8 cellular contexts compared by ENCODE assay signal in genomic region chr16:82456683-82457082, GRCh38.
DNase-seq lines count a peak whose midpoint lies in the region; ATAC-seq and TF ChIP-seq lines count a peak whose summit lies in the region.

No MANE protein-coding gene starts in this region.

- H3K27me3 ChIP-seq in Karpas-422 (ENCODE audit: low read length) (no peaks in the 10 kb centered on the region), colonic mucosa (no peaks in the 10 kb centered on the region), lung (ENCODE audit: control insufficient read depth, insufficient read depth) (peaks cover 6% of the 10 kb centered on the region)

- WGBS in lung, 2 donors, result 6 to 8% methylated on average over 4 of the region's 4 CpGs

- no peaks in the 10 kb centered on the region for H3K79me2 ChIP-seq in Karpas-422 (ENCODE audit: low read length)

- H4K20me1 ChIP-seq in Karpas-422 (ENCODE audit: insufficient read depth, low read depth, low read length), result no peaks in the 10 kb centered on the region

- H3K27ac ChIP-seq in Karpas-422 (ENCODE audit: low read length) (no peak overlapping the region), SK-N-MC (no peak overlapping the region), colonic mucosa (no peak overlapping the region), lung (ENCODE audit: low read depth in 1 of 2, low read length in 1 of 2) (no peak overlapping the region), substantia nigra (ENCODE audit: low read depth, low read length, poor library complexity, severe bottlenecking) (no peak overlapping the region)

- H2AFZ ChIP-seq in Karpas-422 (ENCODE audit: low read length), result no peak overlapping the region

- H3K36me3 ChIP-seq in Karpas-422 (ENCODE audit: insufficient read depth, low read length), result no peaks in the 10 kb centered on the region
- H3K36me3 ChIP-seq in SK-N-MC (ENCODE audit: insufficient read depth, low read length), result no peaks in the 10 kb centered on the region
- H3K36me3 ChIP-seq in colonic mucosa, result no peaks in the 10 kb centered on the region
- no peaks in the 10 kb centered on the region for H3K36me3 ChIP-seq in lung (ENCODE audit: control insufficient read depth in 2 of 2, insufficient read depth in 2 of 2, low read length in 2 of 2)

- H3K4me1 ChIP-seq in Karpas-422 (ENCODE audit: low read length) (no peaks in the 10 kb centered on the region), colonic mucosa (no peaks in the 10 kb centered on the region), lung (ENCODE audit: control insufficient read depth in 2 of 2, insufficient read depth in 2 of 2, low read length in 2 of 2) (no peaks in the 10 kb centered on the region)

- TF ChIP-seq CTCF in colonic mucosa (IDR thresholded peaks at IDR 0.05), result peak; percentile 66
- peak; percentile 46 for TF ChIP-seq CTCF in lung (IDR thresholded peaks at IDR 0.05; ENCODE audit: control extremely low read depth, extremely low read depth)

- H3K4me2 ChIP-seq in Karpas-422 (ENCODE audit: low read depth, low read length, poor library complexity, severe bottlenecking), result no peak overlapping the region

- ATAC-seq in GM21528 (IDR thresholded peaks at IDR 0.05; ENCODE audit: low FRiP score, unreplicated experiment) (peak; percentile 71), lung (ENCODE audit: insufficient read depth, low FRiP score) (peak; percentile 81)

- no peaks in the 10 kb centered on the region for H3K9me2 ChIP-seq in Karpas-422 (replicated peaks; ENCODE audit: insufficient read depth, low read length)

- peak; percentile 26 for DNase-seq in NCI-H2196 (lab: John Stamatoyannopoulos, UW; ENCODE audit: unreplicated experiment)
- no peak for DNase-seq in NCI-H2196 treated with DMSO at 0.1 percent for 48 hours (lab: John Stamatoyannopoulos, UW; ENCODE audit: unreplicated experiment)
- DNase-seq in Karpas-422, result peak; percentile 84
- peak; percentile 10 for DNase-seq in SK-N-MC (ENCODE audit: low read depth, low spot score)
- DNase-seq in colonic mucosa, result peak; percentile 67
- DNase-seq in lung (ENCODE audit: low spot score), result peak; percentile 59
- DNase-seq in substantia nigra (lab: John Stamatoyannopoulos, UW), result peak in 38 of 49 donors; percentile 3 to 67 (median 34)

- H3K4me3 ChIP-seq in Karpas-422 (ENCODE audit: low read length) (no peak overlapping the region), SK-N-MC (no peak overlapping the region), colonic mucosa (no peak overlapping the region), lung (no peak overlapping the region)

- H3K9me3 ChIP-seq in Karpas-422 (ENCODE audit: low read length) (no peaks in the 10 kb centered on the region), SK-N-MC (ENCODE audit: low read depth, low read length) (no peaks in the 10 kb centered on the region), colonic mucosa (no peaks in the 10 kb centered on the region), lung (ENCODE audit: control insufficient read depth in 2 of 2, insufficient read depth in 1 of 2, low read length in 1 of 2) (peaks cover 0 to 1% of the 10 kb centered on the region in 2 donors)

- intact Hi-C loops in colonic mucosa (cut with DNase I), result loop anchor here (10.0 kb wide), 1 partner anchor 192 kb away; no protein-coding TSS in a partner anchor

- H3K9ac ChIP-seq in Karpas-422 (ENCODE audit: low read length), result no peak overlapping the region
- no peak overlapping the region for H3K9ac ChIP-seq in SK-N-MC (ENCODE audit: insufficient read length)
- no peak overlapping the region for H3K9ac ChIP-seq in colonic mucosa (ENCODE audit: low read depth in 2 of 2, low read length in 2 of 2)
